ENCODE assay signal across 1 cellular context in genomic region chr7:37728747-37729146, GRCh38.
TF ChIP-seq lines count a peak whose summit lies in the region.

No MANE protein-coding gene starts in this region.

TF ChIP-seq in GM12878, 131 proteins besides CTCF, POLR2A, EP300 and RAD21 (continued from another document and continues in another):
- TF ChIP-seq E4F1 (IDR thresholded peaks at IDR 0.05; ENCODE audit: borderline replicate concordance, partially characterized antibody) (no peak), ZBTB4 (CRISPR knock-in tag; IDR thresholded peaks at IDR 0.05) (no peak), STAT3 (IDR thresholded peaks at IDR 0.05; ENCODE audit: low read depth, low read length) (no peak), MXI1 (IDR thresholded peaks at IDR 0.05; ENCODE audit: low read depth, low read length) (no peak), GATAD2B (conservative IDR thresholded peaks at IDR 0.05; ENCODE audit: low read depth) (peak; percentile 48; the same call in 1 of the 2 replicates), BMI1 (IDR thresholded peaks at IDR 0.05; ENCODE audit: borderline replicate concordance) (no peak), E2F4 (IDR thresholded peaks at IDR 0.05; ENCODE audit: low read depth, low read length) (no peak), IRF3 (IDR thresholded peaks at IDR 0.05) (no peak), PKNOX1 (IDR thresholded peaks at IDR 0.05) (no peak), SMARCA5 (IDR thresholded peaks at IDR 0.05) (no peak), SUPT20H (IDR thresholded peaks at IDR 0.05; ENCODE audit: borderline replicate concordance, control insufficient read depth, low read depth, low read length) (no peak), BCL11A (IDR thresholded peaks at IDR 0.05; ENCODE audit: low read depth, low read length) (peak; percentile 24), SPI1 (IDR thresholded peaks at IDR 0.05; ENCODE audit: borderline replicate concordance, insufficient read depth, low read depth, low read length) (peak; percentile 84), IKZF1 (conservative IDR thresholded peaks at IDR 0.05) (peak; percentile 83), SRF (IDR thresholded peaks at IDR 0.05; ENCODE audit: low read depth in 2 of 2, low read length in 2 of 2) (no peak), POLR2AphosphoS5 (IDR thresholded peaks at IDR 0.05; ENCODE audit: low read length) (no peak), NRF1 (conservative IDR thresholded peaks at IDR 0.05; ENCODE audit: low read depth, low read length) (no peak), ZZZ3 (IDR thresholded peaks at IDR 0.05; ENCODE audit: control insufficient read depth, insufficient read length, low read depth) (no peak), SUZ12 (IDR thresholded peaks at IDR 0.05; ENCODE audit: unreplicated experiment) (no peak), EED (IDR thresholded peaks at IDR 0.05; ENCODE audit: low read depth) (peak; percentile 79), GABPA (IDR thresholded peaks at IDR 0.05; ENCODE audit: low read depth) (no peak), MLLT1 (IDR thresholded peaks at IDR 0.05) (no peak), DPF2 (IDR thresholded peaks at IDR 0.05) (peak; percentile 74), EGR1 (IDR thresholded peaks at IDR 0.05; ENCODE audit: borderline replicate concordance in 1 of 2, low read depth in 2 of 2, low read length in 2 of 2) (no peak), SIN3A (IDR thresholded peaks at IDR 0.05; ENCODE audit: low read depth, low read length) (no peak), ATF2 (IDR thresholded peaks at IDR 0.05; ENCODE audit: low read length) (peak; percentile 67; the same call in 1 of the 2 replicates), YBX1 (IDR thresholded peaks at IDR 0.05) (no peak), BACH1 (IDR thresholded peaks at IDR 0.05; ENCODE audit: borderline replicate concordance) (no peak), TARDBP (IDR thresholded peaks at IDR 0.05; ENCODE audit: borderline replicate concordance) (no peak), JUNB (IDR thresholded peaks at IDR 0.05) (peak; percentile 57), KLF5 (IDR thresholded peaks at IDR 0.05; ENCODE audit: partially characterized antibody) (no peak), RBBP5 (conservative IDR thresholded peaks at IDR 0.05) (no peak), PAX5 (IDR thresholded peaks at IDR 0.05; ENCODE audit: borderline replicate concordance, low read depth, low read length) (peak; percentile 24; the same call in 1 of the 2 replicates), ATF3 (IDR thresholded peaks at IDR 0.05; ENCODE audit: borderline replicate concordance, extremely low read depth, low read depth, low read length) (no peak), MTA2 (IDR thresholded peaks at IDR 0.05; ENCODE audit: low read depth) (peak; percentile 63; the same call in 1 of the 2 replicates), PRDM15 (CRISPR knock-in tag; IDR thresholded peaks at IDR 0.05) (no peak), ZNF592 (IDR thresholded peaks at IDR 0.05) (no peak)
